In the genomic region with DNA sequence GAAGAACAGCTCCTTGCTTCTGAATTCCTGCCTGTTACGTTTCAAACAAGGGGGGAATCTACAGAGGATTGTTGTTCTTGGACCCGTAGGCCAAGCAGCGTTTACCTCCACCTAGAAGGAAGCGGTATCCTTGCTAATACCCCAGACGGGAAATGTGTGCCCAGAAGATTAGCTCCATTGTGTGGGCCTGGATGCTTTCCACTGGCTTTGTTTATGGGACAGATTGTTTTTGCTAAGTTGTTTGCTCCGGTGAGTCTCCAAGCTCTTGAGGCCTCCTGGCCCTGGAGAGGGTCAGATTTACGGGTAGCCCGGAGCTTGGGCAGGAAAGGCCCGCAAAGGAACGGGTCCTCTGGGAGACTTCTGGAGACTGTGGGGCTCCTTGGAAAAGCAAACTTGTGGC, we compare ENCODE assay signal across 25 cellular contexts. TPM values are rescaled to one million over a fixed set of nuclear protein-coding genes. Genes with fewer than 3 reads are reported as not detected.
A peak's percentile ranks its signal among the peaks of the same experiment; 100 is the strongest.
DNase-seq lines count a peak whose midpoint lies in the region; ATAC-seq and TF ChIP-seq lines count a peak whose summit lies in the region.
"Had no signal": no experiment of that assay in that cellular context is flagged by ENCODE, and none has a peak within 500 bp of the region (broad histone marks: within the 10 kb centered on the region; RNA-seq: fewer than 3 reads in every experiment).

No MANE protein-coding gene starts in this region.

- TF ChIP-seq CTCF in esophagus muscularis mucosa (IDR thresholded peaks at IDR 0.05) (no peak), lower lobe of right lung (IDR thresholded peaks at IDR 0.05) (no peak), smooth muscle cell (IDR thresholded peaks at IDR 0.05; ENCODE audit: borderline replicate concordance, insufficient read depth, poor library complexity, severe bottlenecking) (no peak)

- H3K9me3 Mint-ChIP-seq in activated CD8-positive, alpha-beta memory T cell treated with anti-CD3 and anti-CD28 coated beads, Interleukin-2, amount 10 ng/mL, durations not matched to agents 7 days and 5 days (ENCODE audit: low read depth) = no peaks in the 10 kb centered on the region

- CTCF ChIA-PET in activated CD8-positive, alpha-beta memory T cell treated with anti-CD3 and anti-CD28 coated beads, Interleukin-2, amount 10 ng/mL, durations not matched to agents 7 days and 5 days (lab: Charles Lee) = no interaction called here

- no peaks in the 10 kb centered on the region for H3K27me3 ChIP-seq in SJSA1 (replicated peaks)
- H3K27me3 ChIP-seq in esophagus muscularis mucosa = no peaks in the 10 kb centered on the region
- H3K27me3 ChIP-seq in lower lobe of right lung (ENCODE audit: low read depth) = no peaks in the 10 kb centered on the region
- no peaks in the 10 kb centered on the region for H3K27me3 ChIP-seq in smooth muscle cell (ENCODE audit: low read depth)
- H3K27me3 ChIP-seq: BLaER1 treated with 17β-estradiol and CSF1 and Interleukin-3, amounts not matched to agents 10 nM and 100 nM; cardiac muscle cell; neutrophil had no signal

- H3K4me1 ChIP-seq in SJSA1 (replicated peaks) = peaks cover 19% of the 10 kb centered on the region
- peaks cover 0 to 5% (median 0%) of the 10 kb centered on the region in 4 donors for H3K4me1 ChIP-seq in esophagus muscularis mucosa
- H3K4me1 ChIP-seq in lower lobe of right lung = peaks cover 17% of the 10 kb centered on the region
- H3K4me1 ChIP-seq in smooth muscle cell (ENCODE audit: low read depth) = no peaks in the 10 kb centered on the region

- H2AFZ ChIP-seq in smooth muscle cell (ENCODE audit: low read depth) = peak overlapping the region; percentile 49

- H3K9ac ChIP-seq in smooth muscle cell (ENCODE audit: low read depth) = no peak overlapping the region
- H3K9ac ChIP-seq: BLaER1 treated with 17β-estradiol and CSF1 and Interleukin-3, amounts not matched to agents 10 nM and 100 nM had no signal

- WGBS in esophagus muscularis mucosa = 67% methylated on average over 10 of the region's 10 CpGs
- 75% methylated on average over 10 of the region's 10 CpGs for WGBS in smooth muscle cell (ENCODE audit: low lambda C conversion rate)

- H3K36me3 ChIP-seq in SJSA1 = no peaks in the 10 kb centered on the region
- no peaks in the 10 kb centered on the region for H3K36me3 ChIP-seq in esophagus muscularis mucosa
- no peaks in the 10 kb centered on the region for H3K36me3 ChIP-seq in lower lobe of right lung
- H3K36me3 ChIP-seq in smooth muscle cell (ENCODE audit: low read depth) = no peaks in the 10 kb centered on the region
- H3K36me3 ChIP-seq: BLaER1 treated with 17β-estradiol and CSF1 and Interleukin-3, amounts not matched to agents 10 nM and 100 nM; cardiac muscle cell; neutrophil had no signal

- H3K9me3 ChIP-seq in SJSA1 (replicated peaks) = no peaks in the 10 kb centered on the region
- H3K9me3 ChIP-seq in esophagus muscularis mucosa = peaks cover 0 to 8% (median 3%) of the 10 kb centered on the region in 4 donors
- no peaks in the 10 kb centered on the region for H3K9me3 ChIP-seq in lower lobe of right lung
- H3K9me3 ChIP-seq in smooth muscle cell (replicated peaks; ENCODE audit: low read depth) = no peaks in the 10 kb centered on the region
- H3K9me3 ChIP-seq: neutrophil had no signal

- peak overlapping the region; percentile 51 for H3K27ac ChIP-seq in SJSA1
- peak overlapping the region in 3 of 4 donors; percentile 50 to 55 (median 54) for H3K27ac ChIP-seq in esophagus muscularis mucosa (replicated peaks in 1 of 4)
- peak overlapping the region; percentile 47 for H3K27ac ChIP-seq in lower lobe of right lung
- H3K27ac ChIP-seq in smooth muscle cell (ENCODE audit: low read depth) = no peak overlapping the region
- H3K27ac ChIP-seq: BLaER1 treated with 17β-estradiol and CSF1 and Interleukin-3, amounts not matched to agents 10 nM and 100 nM; cardiac muscle cell; neutrophil had no signal

- DNase-seq in SJSA1 (ENCODE audit: low read depth in 1 of 2, low spot score in 2 of 2) (peak; percentile 46 to 52), esophagus muscularis mucosa (ENCODE audit: extremely low spot score) (no peak), lower lobe of right lung (no peak), smooth muscle cell (lab: John Stamatoyannopoulos, UW; ENCODE audit: unreplicated experiment) (no peak), left colon (no peak), NCI-H146 (lab: John Stamatoyannopoulos, UW) (no peak)
- no peak for DNase-seq in activated CD8-positive, alpha-beta memory T cell treated with anti-CD3 and anti-CD28 coated beads, Interleukin-2, amount 10 ng/mL, durations not matched to agents 7 days and 5 days
- DNase-seq: activated CD8-positive, alpha-beta T cell treated with anti-CD3 and anti-CD28 coated beads, Interleukin-2, amount 10 ng/mL, durations not matched to agents 7 days and 5 days; activated T-cell treated with anti-CD3 and anti-CD28 coated beads, Interleukin-2, amount 50 U/mL, for 72 hours; DMS 273 treated with DMSO at 0.1 percent for 48 hours; GF-D8; hippocampal formation; midbrain; NCI-H187 treated with DMSO at 0.1 percent for 48 hours; NCI-H446 treated with DMSO at 0.1 percent for 48 hours; stimulated activated CD4-positive, alpha-beta T cell treated with anti-CD3 and anti-CD28 coated beads, Interleukin-4, amount 100 ng/mL, for 1 hour; T-helper 2 cell had no signal

- no peak overlapping the region for H3K4me3 Mint-ChIP-seq in activated CD8-positive, alpha-beta memory T cell treated with anti-CD3 and anti-CD28 coated beads, Interleukin-2, amount 10 ng/mL, durations not matched to agents 7 days and 5 days
- H3K4me3 Mint-ChIP-seq: activated CD8-positive, alpha-beta T cell treated with anti-CD3 and anti-CD28 coated beads, Interleukin-2, amount 10 ng/mL, durations not matched to agents 7 days and 5 days; activated naive CD8-positive, alpha-beta T cell; activated T-cell treated with anti-CD3 and anti-CD28 coated beads, Interleukin-2, amount 50 U/mL, for 72 hours had no signal

- no peaks in the 10 kb centered on the region for H4K20me1 ChIP-seq in smooth muscle cell (ENCODE audit: low read depth)
- H4K20me1 ChIP-seq: BLaER1 treated with 17β-estradiol and CSF1 and Interleukin-3, amounts not matched to agents 10 nM and 100 nM had no signal

- no peaks in the 10 kb centered on the region for H3K36me3 Mint-ChIP-seq in activated CD8-positive, alpha-beta memory T cell treated with anti-CD3 and anti-CD28 coated beads, Interleukin-2, amount 10 ng/mL, durations not matched to agents 7 days and 5 days
- H3K36me3 Mint-ChIP-seq: activated naive CD8-positive, alpha-beta T cell had no signal

- no peaks in the 10 kb centered on the region for H3K79me2 ChIP-seq in smooth muscle cell (ENCODE audit: low read depth)

- H3F3A ChIP-seq in smooth muscle cell (ENCODE audit: low read depth) = no peaks in the 10 kb centered on the region

- no peak overlapping the region for H3K4me2 ChIP-seq in smooth muscle cell
- H3K4me2 ChIP-seq: BLaER1 treated with 17β-estradiol and CSF1 and Interleukin-3, amounts not matched to agents 10 nM and 100 nM had no signal

- H3K27me3 Mint-ChIP-seq in activated CD8-positive, alpha-beta memory T cell treated with anti-CD3 and anti-CD28 coated beads, Interleukin-2, amount 10 ng/mL, durations not matched to agents 7 days and 5 days = peaks cover 2% of the 10 kb centered on the region

- peak; percentile 50 to 51 for ATAC-seq in lower lobe of right lung
- ATAC-seq in left colon = no peak
- ATAC-seq in activated CD8-positive, alpha-beta memory T cell treated with anti-CD3 and anti-CD28 coated beads, Interleukin-2, amount 10 ng/mL, durations not matched to agents 7 days and 5 days = no peak
- ATAC-seq in GM18907 (IDR thresholded peaks at IDR 0.05; ENCODE audit: unreplicated experiment) = no peak
- ATAC-seq: activated CD8-positive, alpha-beta T cell treated with anti-CD3 and anti-CD28 coated beads, Interleukin-2, amount 10 ng/mL, durations not matched to agents 7 days and 5 days; activated T-cell treated with anti-CD3 and anti-CD28 coated beads, Interleukin-2, amount 50 U/mL, for 72 hours; GM12878; HCT116; K562 had no signal

- no peak for TF ChIP-seq EP300 in esophagus muscularis mucosa (IDR thresholded peaks at IDR 0.05)

- H3K27ac Mint-ChIP-seq in activated CD8-positive, alpha-beta memory T cell treated with anti-CD3 and anti-CD28 coated beads, Interleukin-2, amount 10 ng/mL, durations not matched to agents 7 days and 5 days = no peak overlapping the region
- H3K27ac Mint-ChIP-seq: activated CD8-positive, alpha-beta T cell treated with anti-CD3 and anti-CD28 coated beads, Interleukin-2, amount 10 ng/mL, durations not matched to agents 7 days and 5 days; activated naive CD8-positive, alpha-beta T cell; activated T-cell treated with anti-CD3 and anti-CD28 coated beads, Interleukin-2, amount 50 U/mL, for 72 hours had no signal

- H3K4me3 ChIP-seq in SJSA1 = no peak overlapping the region
- no peak overlapping the region for H3K4me3 ChIP-seq in esophagus muscularis mucosa
- no peak overlapping the region for H3K4me3 ChIP-seq in lower lobe of right lung
- no peak overlapping the region for H3K4me3 ChIP-seq in smooth muscle cell
- H3K4me3 ChIP-seq: BLaER1 treated with 17β-estradiol and CSF1 and Interleukin-3, amounts not matched to agents 10 nM and 100 nM; cardiac muscle cell; GM12878; K562 had no signal

- H3K4me1 Mint-ChIP-seq in activated CD8-positive, alpha-beta memory T cell treated with anti-CD3 and anti-CD28 coated beads, Interleukin-2, amount 10 ng/mL, durations not matched to agents 7 days and 5 days = no peaks in the 10 kb centered on the region

- intact Hi-C loops in esophagus muscularis mucosa (cut with DNase I) (no loop called here), lower lobe of right lung (cut with DNase I) (no loop called here), left colon (cut with DNase I, micrococcal nuclease) (no loop called here)

- no peak for TF ChIP-seq POLR2A in esophagus muscularis mucosa (IDR thresholded peaks at IDR 0.05; ENCODE audit: low read depth)

RNA-seq across cellular contexts. Expression of a gene that starts 28.4 kb away (rescaled TPM):
- total RNA-seq in SJSA1 (2014; rRNA removed; shearing (Covaris generic)) = 7.0 and 12.1 TPM in 2 replicates
- total RNA-seq in esophagus muscularis mucosa = 10 to 100 TPM; 36.3 to 63.6 (median 48.2) TPM
- total RNA-seq in lower lobe of right lung = 50.8 TPM
- total RNA-seq in smooth muscle cell = 20.7 and 22.6 TPM in 2 replicates
- polyA plus RNA-seq in smooth muscle cell = 6.8 and 9.7 TPM in 2 replicates
- 10 to 100 TPM; 40.0 to 44.7 TPM for total RNA-seq in left colon
- 10 to 100 TPM; 12.1 to 13.3 TPM for total RNA-seq in activated CD8-positive, alpha-beta memory T cell treated with anti-CD3 and anti-CD28 coated beads, Interleukin-2, amount 10 ng/mL, durations not matched to agents 7 days and 5 days

Comparison
In these comparisons a context has a peak if more than half of its experiments do, and no peak if none do; other contexts are left out.
1. DNase-seq: peak in SJSA1 (2 of 2); none in esophagus muscularis mucosa (single experiment), lower lobe of right lung (single experiment), smooth muscle cell (single experiment), left colon (0 of 2), NCI-H146 (single experiment) and activated CD8-positive, alpha-beta memory T cell treated with anti-CD3 and anti-CD28 coated beads, Interleukin-2, amount 10 ng/mL, durations not matched to agents 7 days and 5 days (single experiment).
2. ATAC-seq: peak in lower lobe of right lung (2 of 2); none in left colon (single experiment), activated CD8-positive, alpha-beta memory T cell treated with anti-CD3 and anti-CD28 coated beads, Interleukin-2, amount 10 ng/mL, durations not matched to agents 7 days and 5 days (single experiment) and GM18907 (single experiment).